ENCODE assay signal across 8 cellular contexts in the genomic region with DNA sequence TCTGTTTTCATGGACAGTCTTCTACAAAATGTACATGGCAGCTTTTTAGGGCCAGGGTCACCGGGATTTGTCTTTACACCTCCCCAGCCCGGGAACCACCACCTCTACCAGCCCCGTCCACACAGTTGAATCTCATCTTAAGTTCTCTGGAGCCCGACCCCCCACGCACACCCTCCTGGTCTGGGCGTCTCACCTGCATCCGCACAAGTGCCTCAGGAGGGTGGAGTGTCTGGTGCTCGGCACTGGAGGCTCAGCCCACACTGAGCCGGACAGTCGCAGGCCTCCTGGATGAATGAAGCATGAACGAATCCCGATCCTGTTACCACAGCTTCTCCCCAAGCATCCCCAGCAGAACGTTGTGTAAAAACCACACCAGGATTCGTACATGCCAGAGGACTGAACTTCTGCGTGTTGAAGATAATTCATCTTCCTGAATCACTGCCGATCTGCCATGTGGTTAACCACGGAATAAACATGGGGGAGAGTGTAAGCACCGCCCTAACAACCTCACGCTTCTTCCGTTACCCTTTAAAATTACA.
DNase-seq lines count a peak whose midpoint lies in the region; ATAC-seq and TF ChIP-seq lines count a peak whose summit lies in the region.

No MANE protein-coding gene starts in this region.

- H3K36me3 ChIP-seq in DND-41 (ENCODE audit: insufficient read depth, low read length) (no peaks in the 10 kb centered on the region), adipocyte (ENCODE audit: control insufficient read depth, insufficient read depth, low read length, severe bottlenecking) (no peaks in the 10 kb centered on the region), osteoblast (ENCODE audit: insufficient read depth, low read length) (no peaks in the 10 kb centered on the region)

- CTCF ChIA-PET in T-cell (lab: Charles Lee), result no interaction called here

- peaks cover 55% of the 10 kb centered on the region for H4K20me1 ChIP-seq in DND-41 (ENCODE audit: insufficient read depth, low read length)
- no peaks in the 10 kb centered on the region for H4K20me1 ChIP-seq in osteoblast (ENCODE audit: insufficient read depth, low read length)

- H3K36me3 Mint-ChIP-seq in T-cell, result peaks cover 43% of the 10 kb centered on the region

- H3K27me3 Mint-ChIP-seq in T-cell, result peaks cover 0 to 26% of the 10 kb centered on the region in 2 donors

- no peaks in the 10 kb centered on the region for H3K9me3 Mint-ChIP-seq in T-cell

- H3K4me3 Mint-ChIP-seq in T-cell, result peak overlapping the region; percentile 86 to 94 (median 93)

- peak; percentile 96 for ATAC-seq in DND-41 (ENCODE audit: insufficient read depth, low read depth)
- peak; percentile 93 to 96 (median 95) for ATAC-seq in T-cell (replicated peaks in 1 of 4)
- no peak for ATAC-seq in HG02759 (IDR thresholded peaks at IDR 0.05; ENCODE audit: unreplicated experiment)
- no peak for ATAC-seq in GM19035 (IDR thresholded peaks at IDR 0.05; ENCODE audit: unreplicated experiment)
- no peak for ATAC-seq in GM21515 (IDR thresholded peaks at IDR 0.05; ENCODE audit: unreplicated experiment)

- H3K9me3 ChIP-seq in DND-41 (ENCODE audit: insufficient read depth, low read length, severe bottlenecking) (no peaks in the 10 kb centered on the region), adipocyte (ENCODE audit: control insufficient read depth, low read length) (no peaks in the 10 kb centered on the region), osteoblast (ENCODE audit: low read depth, low read length) (no peaks in the 10 kb centered on the region)

- H2AFZ ChIP-seq in DND-41 (ENCODE audit: low read depth, low read length), result no peak overlapping the region
- no peak overlapping the region for H2AFZ ChIP-seq in osteoblast (ENCODE audit: low read length)

- H3K4me2 ChIP-seq in DND-41 (ENCODE audit: insufficient read depth, low read length) (no peak overlapping the region), osteoblast (ENCODE audit: insufficient read depth, low read length) (peak overlapping the region; percentile 3)

- TF ChIP-seq CTCF in DND-41 (IDR thresholded peaks at IDR 0.05; ENCODE audit: borderline replicate concordance, extremely low read depth, low read length, poor library complexity, severe bottlenecking), result no peak
- no peak for TF ChIP-seq CTCF in osteoblast (IDR thresholded peaks at IDR 0.05; ENCODE audit: extremely low read depth, low read depth, low read length)

- peak overlapping the region; percentile 91 to 97 for H3K27ac Mint-ChIP-seq in T-cell

- H3K27me3 ChIP-seq in DND-41 (ENCODE audit: insufficient read depth, low read length, poor library complexity), result peaks cover 75% of the 10 kb centered on the region
- H3K27me3 ChIP-seq in adipocyte (replicated peaks; ENCODE audit: control insufficient read depth, insufficient read depth, low read length), result peaks cover 86% of the 10 kb centered on the region
- H3K27me3 ChIP-seq in osteoblast (ENCODE audit: insufficient read depth, low read length), result peaks cover 70% of the 10 kb centered on the region

- H3K4me3 ChIP-seq in DND-41 (ENCODE audit: low read depth in 1 of 2, low read length in 2 of 2), result no peak overlapping the region
- no peak overlapping the region for H3K4me3 ChIP-seq in adipocyte (ENCODE audit: low read length)
- no peak overlapping the region for H3K4me3 ChIP-seq in osteoblast (ENCODE audit: insufficient read depth, low read length)

- no peak overlapping the region for H3K9ac ChIP-seq in DND-41 (ENCODE audit: low read depth, low read length)
- H3K9ac ChIP-seq in adipocyte (ENCODE audit: low read length), result no peak overlapping the region

- H3K4me1 Mint-ChIP-seq in T-cell, result peaks cover 55 to 62% (median 61%) of the 10 kb centered on the region in 3 donors

- POLR2A ChIA-PET in T-cell (lab: Charles Lee), result interaction anchor here in 1 of 2 donors (0.6 kb wide), 1 partner anchor 61 kb away, joined by 3 read pairs; no protein-coding TSS in a partner anchor

- DNase-seq in DND-41 (peak; percentile 43), T-cell (peak; percentile 5 to 69 (median 54)), adipocyte (ENCODE audit: low read depth) (peak; percentile 59), osteoblast (ENCODE audit: insufficient read length, low spot score, missing footprints) (peak; percentile 90), DMS153 (lab: John Stamatoyannopoulos, UW) (no peak)

- no peaks in the 10 kb centered on the region for H3K79me2 ChIP-seq in DND-41 (ENCODE audit: insufficient read depth, low read length)
- no peaks in the 10 kb centered on the region for H3K79me2 ChIP-seq in osteoblast (ENCODE audit: insufficient read depth, low read length)

- H3K4me1 ChIP-seq in DND-41 (ENCODE audit: insufficient read depth, low read length) (peaks cover 13% of the 10 kb centered on the region), adipocyte (ENCODE audit: control insufficient read depth, insufficient read depth, low read length) (no peaks in the 10 kb centered on the region), osteoblast (ENCODE audit: insufficient read depth, low read length) (peaks cover 12% of the 10 kb centered on the region)

- no peak overlapping the region for H3K27ac ChIP-seq in DND-41 (ENCODE audit: low read length)
- no peak overlapping the region for H3K27ac ChIP-seq in osteoblast (ENCODE audit: low read depth, low read length)

Comparison
In these comparisons a context has a peak if more than half of its experiments do, and no peak if none do; other contexts are left out.
1. ATAC-seq: peak in DND-41 (single experiment) and T-cell (4 of 4); none in HG02759 (single experiment), GM19035 (single experiment) and GM21515 (single experiment).